In the genomic region with DNA sequence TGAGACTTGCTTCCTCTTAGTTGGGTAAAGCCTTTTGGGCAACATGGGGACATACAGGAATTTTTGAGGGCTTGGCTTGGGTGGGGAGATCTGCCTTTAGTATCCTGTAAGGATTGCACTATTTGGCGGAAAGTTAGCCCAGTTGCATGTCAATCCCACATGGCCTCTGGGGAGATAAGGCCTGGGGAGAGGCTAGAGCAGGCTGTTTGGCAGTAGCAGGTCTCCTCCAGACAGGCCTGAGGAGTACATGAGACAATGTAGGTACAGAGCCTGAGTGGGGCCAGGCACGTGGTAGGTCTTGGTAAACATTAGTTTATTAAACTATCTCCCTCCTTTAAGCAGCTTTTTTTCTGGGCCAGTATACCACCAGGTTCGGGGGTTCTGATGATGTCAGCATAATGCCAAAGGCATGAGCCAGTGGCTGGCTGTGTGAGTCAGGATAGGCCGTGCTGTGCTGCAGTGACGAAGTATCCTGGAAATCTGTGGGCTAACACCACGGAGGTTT, we compare ENCODE assay signal across 1 cellular context.
A peak's percentile ranks its signal among the peaks of the same experiment; 100 is the strongest.
TF ChIP-seq lines count a peak whose summit lies in the region.

No MANE protein-coding gene starts in this region.

TF ChIP-seq in K562, 482 proteins besides CTCF, POLR2A, EP300 and RAD21 (continued from another document and continues in another):
- TF ChIP-seq, protein P1, sequence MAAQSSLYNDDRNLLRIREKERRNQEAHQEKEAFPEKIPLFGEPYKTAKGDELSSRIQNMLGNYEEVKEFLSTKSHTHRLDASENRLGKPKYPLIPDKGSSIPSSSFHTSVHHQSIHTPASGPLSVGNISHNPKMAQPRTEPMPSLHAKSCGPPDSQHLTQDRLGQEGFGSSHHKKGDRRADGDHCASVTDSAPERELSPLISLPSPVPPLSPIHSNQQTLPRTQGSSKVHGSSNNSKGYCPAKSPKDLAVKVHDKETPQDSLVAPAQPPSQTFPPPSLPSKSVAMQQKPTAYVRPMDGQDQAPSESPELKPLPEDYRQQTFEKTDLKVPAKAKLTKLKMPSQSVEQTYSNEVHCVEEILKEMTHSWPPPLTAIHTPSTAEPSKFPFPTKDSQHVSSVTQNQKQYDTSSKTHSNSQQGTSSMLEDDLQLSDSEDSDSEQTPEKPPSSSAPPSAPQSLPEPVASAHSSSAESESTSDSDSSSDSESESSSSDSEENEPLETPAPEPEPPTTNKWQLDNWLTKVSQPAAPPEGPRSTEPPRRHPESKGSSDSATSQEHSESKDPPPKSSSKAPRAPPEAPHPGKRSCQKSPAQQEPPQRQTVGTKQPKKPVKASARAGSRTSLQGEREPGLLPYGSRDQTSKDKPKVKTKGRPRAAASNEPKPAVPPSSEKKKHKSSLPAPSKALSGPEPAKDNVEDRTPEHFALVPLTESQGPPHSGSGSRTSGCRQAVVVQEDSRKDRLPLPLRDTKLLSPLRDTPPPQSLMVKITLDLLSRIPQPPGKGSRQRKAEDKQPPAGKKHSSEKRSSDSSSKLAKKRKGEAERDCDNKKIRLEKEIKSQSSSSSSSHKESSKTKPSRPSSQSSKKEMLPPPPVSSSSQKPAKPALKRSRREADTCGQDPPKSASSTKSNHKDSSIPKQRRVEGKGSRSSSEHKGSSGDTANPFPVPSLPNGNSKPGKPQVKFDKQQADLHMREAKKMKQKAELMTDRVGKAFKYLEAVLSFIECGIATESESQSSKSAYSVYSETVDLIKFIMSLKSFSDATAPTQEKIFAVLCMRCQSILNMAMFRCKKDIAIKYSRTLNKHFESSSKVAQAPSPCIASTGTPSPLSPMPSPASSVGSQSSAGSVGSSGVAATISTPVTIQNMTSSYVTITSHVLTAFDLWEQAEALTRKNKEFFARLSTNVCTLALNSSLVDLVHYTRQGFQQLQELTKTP (IDR thresholded peaks at IDR 0.05; ENCODE audit: low read depth in 1 of 2, partially characterized antibody in 2 of 2), result no peak
- TF ChIP-seq MXI1 (IDR thresholded peaks at IDR 0.05; ENCODE audit: low read depth, low read length) (no peak), MECOM (CRISPR knock-in tag; IDR thresholded peaks at IDR 0.05) (peak; percentile 77), TEAD2 (tag; IDR thresholded peaks at IDR 0.05) (peak; percentile 74), ZNF239 (CRISPR knock-in tag; IDR thresholded peaks at IDR 0.05) (peak; percentile 70), NFE2L1 (tag; IDR thresholded peaks at IDR 0.05; ENCODE audit: borderline replicate concordance, low read depth) (peak; percentile 46; the same call in 1 of the 2 replicates), SMAD3 (CRISPR knock-in tag; conservative IDR thresholded peaks at IDR 0.05) (peak; percentile 49; the same call in 1 of the 2 replicates), ZNF23 (CRISPR knock-in tag; IDR thresholded peaks at IDR 0.05) (no peak), CXXC5 (CRISPR knock-in tag; IDR thresholded peaks at IDR 0.05) (peak; percentile 75), PHB2 (IDR thresholded peaks at IDR 0.05; ENCODE audit: low read depth) (no peak), SMARCA5 (IDR thresholded peaks at IDR 0.05) (no peak), PHF20 (IDR thresholded peaks at IDR 0.05; ENCODE audit: partially characterized antibody) (no peak), ZBTB8A (IDR thresholded peaks at IDR 0.05; ENCODE audit: partially characterized antibody) (no peak), GATA2 (CRISPR knock-in tag; IDR thresholded peaks at IDR 0.05) (no peak), MTA3 (IDR thresholded peaks at IDR 0.05; ENCODE audit: borderline replicate concordance) (no peak), ERF (CRISPR knock-in tag; IDR thresholded peaks at IDR 0.05) (peak; percentile 90), BRD4 (IDR thresholded peaks at IDR 0.05) (0 out of 2 replicates have a peak, but pooled peaks have one; percentile 25), MCM7 (IDR thresholded peaks at IDR 0.05) (no peak), ZNF311 (CRISPR knock-in tag; IDR thresholded peaks at IDR 0.05) (0 out of 2 replicates have a peak, but pooled peaks have one; percentile 35), TGIF2 (CRISPR knock-in tag; IDR thresholded peaks at IDR 0.05) (no peak), ZKSCAN8 (CRISPR knock-in tag; IDR thresholded peaks at IDR 0.05) (peak; percentile 77; the same call in 1 of the 2 replicates), STAT5A (IDR thresholded peaks at IDR 0.05; ENCODE audit: borderline replicate concordance, low read length) (no peak), KAT8 (IDR thresholded peaks at IDR 0.05; ENCODE audit: low read depth) (no peak), BCOR (IDR thresholded peaks at IDR 0.05) (no peak), ZNF165 (CRISPR knock-in tag; IDR thresholded peaks at IDR 0.05; ENCODE audit: borderline replicate concordance) (peak; percentile 58; the same call in 1 of the 2 replicates), ZNF124 (CRISPR knock-in tag; IDR thresholded peaks at IDR 0.05) (no peak), MAFK (IDR thresholded peaks at IDR 0.05; ENCODE audit: low read length) (peak; percentile 86), POLR2B (IDR thresholded peaks at IDR 0.05; ENCODE audit: low read depth, partially characterized antibody) (no peak), ZNF79 (CRISPR knock-in tag; IDR thresholded peaks at IDR 0.05; ENCODE audit: low read depth) (peak; percentile 84)
- TF ChIP-seq, protein P2, sequence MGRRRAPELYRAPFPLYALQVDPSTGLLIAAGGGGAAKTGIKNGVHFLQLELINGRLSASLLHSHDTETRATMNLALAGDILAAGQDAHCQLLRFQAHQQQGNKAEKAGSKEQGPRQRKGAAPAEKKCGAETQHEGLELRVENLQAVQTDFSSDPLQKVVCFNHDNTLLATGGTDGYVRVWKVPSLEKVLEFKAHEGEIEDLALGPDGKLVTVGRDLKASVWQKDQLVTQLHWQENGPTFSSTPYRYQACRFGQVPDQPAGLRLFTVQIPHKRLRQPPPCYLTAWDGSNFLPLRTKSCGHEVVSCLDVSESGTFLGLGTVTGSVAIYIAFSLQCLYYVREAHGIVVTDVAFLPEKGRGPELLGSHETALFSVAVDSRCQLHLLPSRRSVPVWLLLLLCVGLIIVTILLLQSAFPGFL (CRISPR knock-in tag; IDR thresholded peaks at IDR 0.05), result no peak
- TF ChIP-seq, protein P3, sequence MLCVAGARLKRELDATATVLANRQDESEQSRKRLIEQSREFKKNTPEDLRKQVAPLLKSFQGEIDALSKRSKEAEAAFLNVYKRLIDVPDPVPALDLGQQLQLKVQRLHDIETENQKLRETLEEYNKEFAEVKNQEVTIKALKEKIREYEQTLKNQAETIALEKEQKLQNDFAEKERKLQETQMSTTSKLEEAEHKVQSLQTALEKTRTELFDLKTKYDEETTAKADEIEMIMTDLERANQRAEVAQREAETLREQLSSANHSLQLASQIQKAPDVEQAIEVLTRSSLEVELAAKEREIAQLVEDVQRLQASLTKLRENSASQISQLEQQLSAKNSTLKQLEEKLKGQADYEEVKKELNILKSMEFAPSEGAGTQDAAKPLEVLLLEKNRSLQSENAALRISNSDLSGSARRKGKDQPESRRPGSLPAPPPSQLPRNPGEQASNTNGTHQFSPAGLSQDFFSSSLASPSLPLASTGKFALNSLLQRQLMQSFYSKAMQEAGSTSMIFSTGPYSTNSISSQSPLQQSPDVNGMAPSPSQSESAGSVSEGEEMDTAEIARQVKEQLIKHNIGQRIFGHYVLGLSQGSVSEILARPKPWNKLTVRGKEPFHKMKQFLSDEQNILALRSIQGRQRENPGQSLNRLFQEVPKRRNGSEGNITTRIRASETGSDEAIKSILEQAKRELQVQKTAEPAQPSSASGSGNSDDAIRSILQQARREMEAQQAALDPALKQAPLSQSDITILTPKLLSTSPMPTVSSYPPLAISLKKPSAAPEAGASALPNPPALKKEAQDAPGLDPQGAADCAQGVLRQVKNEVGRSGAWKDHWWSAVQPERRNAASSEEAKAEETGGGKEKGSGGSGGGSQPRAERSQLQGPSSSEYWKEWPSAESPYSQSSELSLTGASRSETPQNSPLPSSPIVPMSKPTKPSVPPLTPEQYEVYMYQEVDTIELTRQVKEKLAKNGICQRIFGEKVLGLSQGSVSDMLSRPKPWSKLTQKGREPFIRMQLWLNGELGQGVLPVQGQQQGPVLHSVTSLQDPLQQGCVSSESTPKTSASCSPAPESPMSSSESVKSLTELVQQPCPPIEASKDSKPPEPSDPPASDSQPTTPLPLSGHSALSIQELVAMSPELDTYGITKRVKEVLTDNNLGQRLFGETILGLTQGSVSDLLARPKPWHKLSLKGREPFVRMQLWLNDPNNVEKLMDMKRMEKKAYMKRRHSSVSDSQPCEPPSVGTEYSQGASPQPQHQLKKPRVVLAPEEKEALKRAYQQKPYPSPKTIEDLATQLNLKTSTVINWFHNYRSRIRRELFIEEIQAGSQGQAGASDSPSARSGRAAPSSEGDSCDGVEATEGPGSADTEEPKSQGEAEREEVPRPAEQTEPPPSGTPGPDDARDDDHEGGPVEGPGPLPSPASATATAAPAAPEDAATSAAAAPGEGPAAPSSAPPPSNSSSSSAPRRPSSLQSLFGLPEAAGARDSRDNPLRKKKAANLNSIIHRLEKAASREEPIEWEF (CRISPR knock-in tag; IDR thresholded peaks at IDR 0.05), result no peak
- TF ChIP-seq, protein P4, sequence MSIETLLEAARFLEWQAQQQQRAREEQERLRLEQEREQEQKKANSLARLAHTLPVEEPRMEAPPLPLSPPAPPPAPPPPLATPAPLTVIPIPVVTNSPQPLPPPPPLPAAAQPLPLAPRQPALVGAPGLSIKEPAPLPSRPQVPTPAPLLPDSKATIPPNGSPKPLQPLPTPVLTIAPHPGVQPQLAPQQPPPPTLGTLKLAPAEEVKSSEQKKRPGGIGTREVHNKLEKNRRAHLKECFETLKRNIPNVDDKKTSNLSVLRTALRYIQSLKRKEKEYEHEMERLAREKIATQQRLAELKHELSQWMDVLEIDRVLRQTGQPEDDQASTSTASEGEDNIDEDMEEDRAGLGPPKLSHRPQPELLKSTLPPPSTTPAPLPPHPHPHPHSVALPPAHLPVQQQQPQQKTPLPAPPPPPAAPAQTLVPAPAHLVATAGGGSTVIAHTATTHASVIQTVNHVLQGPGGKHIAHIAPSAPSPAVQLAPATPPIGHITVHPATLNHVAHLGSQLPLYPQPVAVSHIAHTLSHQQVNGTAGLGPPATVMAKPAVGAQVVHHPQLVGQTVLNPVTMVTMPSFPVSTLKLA (conservative IDR thresholded peaks at IDR 0.05), result peak in 1 of 2 experiments; percentile 48; a peak in 2 of 4 replicates
- TF ChIP-seq, protein P5, sequence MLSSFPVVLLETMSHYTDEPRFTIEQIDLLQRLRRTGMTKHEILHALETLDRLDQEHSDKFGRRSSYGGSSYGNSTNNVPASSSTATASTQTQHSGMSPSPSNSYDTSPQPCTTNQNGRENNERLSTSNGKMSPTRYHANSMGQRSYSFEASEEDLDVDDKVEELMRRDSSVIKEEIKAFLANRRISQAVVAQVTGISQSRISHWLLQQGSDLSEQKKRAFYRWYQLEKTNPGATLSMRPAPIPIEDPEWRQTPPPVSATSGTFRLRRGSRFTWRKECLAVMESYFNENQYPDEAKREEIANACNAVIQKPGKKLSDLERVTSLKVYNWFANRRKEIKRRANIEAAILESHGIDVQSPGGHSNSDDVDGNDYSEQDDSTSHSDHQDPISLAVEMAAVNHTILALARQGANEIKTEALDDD (IDR thresholded peaks at IDR 0.05), result no peak
- TF ChIP-seq, protein P6, sequence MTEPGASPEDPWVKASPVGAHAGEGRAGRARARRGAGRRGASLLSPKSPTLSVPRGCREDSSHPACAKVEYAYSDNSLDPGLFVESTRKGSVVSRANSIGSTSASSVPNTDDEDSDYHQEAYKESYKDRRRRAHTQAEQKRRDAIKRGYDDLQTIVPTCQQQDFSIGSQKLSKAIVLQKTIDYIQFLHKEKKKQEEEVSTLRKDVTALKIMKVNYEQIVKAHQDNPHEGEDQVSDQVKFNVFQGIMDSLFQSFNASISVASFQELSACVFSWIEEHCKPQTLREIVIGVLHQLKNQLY (CRISPR knock-in tag; conservative IDR thresholded peaks at IDR 0.05), result no peak
- TF ChIP-seq, protein P7, sequence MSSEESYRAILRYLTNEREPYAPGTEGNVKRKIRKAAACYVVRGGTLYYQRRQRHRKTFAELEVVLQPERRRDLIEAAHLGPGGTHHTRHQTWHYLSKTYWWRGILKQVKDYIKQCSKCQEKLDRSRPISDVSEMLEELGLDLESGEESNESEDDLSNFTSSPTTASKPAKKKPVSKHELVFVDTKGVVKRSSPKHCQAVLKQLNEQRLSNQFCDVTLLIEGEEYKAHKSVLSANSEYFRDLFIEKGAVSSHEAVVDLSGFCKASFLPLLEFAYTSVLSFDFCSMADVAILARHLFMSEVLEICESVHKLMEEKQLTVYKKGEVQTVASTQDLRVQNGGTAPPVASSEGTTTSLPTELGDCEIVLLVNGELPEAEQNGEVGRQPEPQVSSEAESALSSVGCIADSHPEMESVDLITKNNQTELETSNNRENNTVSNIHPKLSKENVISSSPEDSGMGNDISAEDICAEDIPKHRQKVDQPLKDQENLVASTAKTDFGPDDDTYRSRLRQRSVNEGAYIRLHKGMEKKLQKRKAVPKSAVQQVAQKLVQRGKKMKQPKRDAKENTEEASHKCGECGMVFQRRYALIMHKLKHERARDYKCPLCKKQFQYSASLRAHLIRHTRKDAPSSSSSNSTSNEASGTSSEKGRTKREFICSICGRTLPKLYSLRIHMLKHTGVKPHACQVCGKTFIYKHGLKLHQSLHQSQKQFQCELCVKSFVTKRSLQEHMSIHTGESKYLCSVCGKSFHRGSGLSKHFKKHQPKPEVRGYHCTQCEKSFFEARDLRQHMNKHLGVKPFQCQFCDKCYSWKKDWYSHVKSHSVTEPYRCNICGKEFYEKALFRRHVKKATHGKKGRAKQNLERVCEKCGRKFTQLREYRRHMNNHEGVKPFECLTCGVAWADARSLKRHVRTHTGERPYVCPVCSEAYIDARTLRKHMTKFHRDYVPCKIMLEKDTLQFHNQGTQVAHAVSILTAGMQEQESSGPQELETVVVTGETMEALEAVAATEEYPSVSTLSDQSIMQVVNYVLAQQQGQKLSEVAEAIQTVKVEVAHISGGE (CRISPR knock-in tag; IDR thresholded peaks at IDR 0.05), result peak in 1 of 3 experiments; percentile 36; a peak in 1 of 6 replicates
- TF ChIP-seq, protein P8, sequence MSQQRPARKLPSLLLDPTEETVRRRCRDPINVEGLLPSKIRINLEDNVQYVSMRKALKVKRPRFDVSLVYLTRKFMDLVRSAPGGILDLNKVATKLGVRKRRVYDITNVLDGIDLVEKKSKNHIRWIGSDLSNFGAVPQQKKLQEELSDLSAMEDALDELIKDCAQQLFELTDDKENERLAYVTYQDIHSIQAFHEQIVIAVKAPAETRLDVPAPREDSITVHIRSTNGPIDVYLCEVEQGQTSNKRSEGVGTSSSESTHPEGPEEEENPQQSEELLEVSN (IDR thresholded peaks at IDR 0.05; ENCODE audit: borderline replicate concordance in 1 of 2, extremely low read depth in 1 of 2, insufficient read depth in 1 of 2, insufficient read length in 1 of 2, low read depth in 1 of 2, low read length in 1 of 2, poor library complexity in 1 of 2, severe bottlenecking in 1 of 2), result peak in 1 of 2 experiments; percentile 61
- TF ChIP-seq, protein P9, sequence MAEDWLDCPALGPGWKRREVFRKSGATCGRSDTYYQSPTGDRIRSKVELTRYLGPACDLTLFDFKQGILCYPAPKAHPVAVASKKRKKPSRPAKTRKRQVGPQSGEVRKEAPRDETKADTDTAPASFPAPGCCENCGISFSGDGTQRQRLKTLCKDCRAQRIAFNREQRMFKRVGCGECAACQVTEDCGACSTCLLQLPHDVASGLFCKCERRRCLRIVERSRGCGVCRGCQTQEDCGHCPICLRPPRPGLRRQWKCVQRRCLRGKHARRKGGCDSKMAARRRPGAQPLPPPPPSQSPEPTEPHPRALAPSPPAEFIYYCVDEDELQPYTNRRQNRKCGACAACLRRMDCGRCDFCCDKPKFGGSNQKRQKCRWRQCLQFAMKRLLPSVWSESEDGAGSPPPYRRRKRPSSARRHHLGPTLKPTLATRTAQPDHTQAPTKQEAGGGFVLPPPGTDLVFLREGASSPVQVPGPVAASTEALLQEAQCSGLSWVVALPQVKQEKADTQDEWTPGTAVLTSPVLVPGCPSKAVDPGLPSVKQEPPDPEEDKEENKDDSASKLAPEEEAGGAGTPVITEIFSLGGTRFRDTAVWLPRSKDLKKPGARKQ (CRISPR knock-in tag; IDR thresholded peaks at IDR 0.05), result peak; percentile 75; the same call in 1 of the 2 replicates
